Comparison of ENCODE assay signal across 12 cellular contexts in the genomic region with DNA sequence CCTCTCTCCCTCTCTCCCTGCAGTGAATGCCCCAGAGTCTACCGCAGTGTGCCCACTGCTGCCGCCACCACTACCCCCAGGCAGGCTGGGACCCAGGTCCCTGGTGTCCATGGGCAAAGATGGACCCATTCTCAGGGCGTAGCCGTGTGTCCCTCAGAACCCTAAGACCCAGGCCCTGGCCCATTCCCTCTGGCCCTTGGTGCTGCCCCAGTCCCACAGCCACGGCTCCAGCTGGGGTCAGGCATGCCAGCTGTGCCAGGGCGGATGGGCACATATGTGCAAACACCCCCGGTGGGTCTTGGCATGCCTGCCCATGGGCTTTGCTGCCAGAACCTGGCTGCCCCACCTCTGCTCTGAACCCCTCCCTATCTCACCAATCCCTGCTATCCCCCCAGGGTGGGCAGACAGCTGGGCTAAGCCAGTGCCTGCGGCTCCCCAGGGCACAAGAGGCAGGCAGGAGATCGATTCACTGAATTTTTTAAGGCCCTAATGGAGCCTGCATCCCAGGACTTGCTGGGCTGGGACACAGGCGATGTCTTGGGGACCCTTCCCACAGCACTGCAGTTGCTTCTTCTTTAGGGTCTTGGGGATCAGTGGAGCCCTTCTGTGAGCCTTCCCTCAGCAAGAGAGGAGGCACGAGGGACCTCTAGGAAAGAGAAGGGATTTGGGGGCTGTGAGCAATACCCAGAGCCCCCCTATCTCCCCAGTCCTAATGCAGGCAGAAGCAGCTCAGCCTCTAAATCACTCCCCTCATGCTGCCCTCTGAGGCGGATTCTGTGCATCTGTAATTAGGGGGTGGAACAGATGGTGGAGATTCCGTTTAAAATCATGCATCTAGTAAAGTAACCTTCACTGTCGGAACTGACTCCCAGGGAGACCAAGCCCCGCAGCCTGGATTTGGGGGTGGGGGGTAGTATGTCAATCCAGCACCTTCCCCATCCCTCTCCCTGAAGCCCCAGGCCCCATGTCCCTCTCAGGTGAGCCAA. TPM values are rescaled to one million over a fixed set of nuclear protein-coding genes. Genes with fewer than 3 reads are reported as not detected.
DNase-seq lines count a peak whose midpoint lies in the region; ATAC-seq and TF ChIP-seq lines count a peak whose summit lies in the region.
"Had no signal": no experiment of that assay in that cellular context is flagged by ENCODE, and none has a peak within 500 bp of the region (broad histone marks: within the 10 kb centered on the region; RNA-seq: fewer than 3 reads in every experiment).

No MANE protein-coding gene starts in this region.

- H3K4me3 Mint-ChIP-seq in endothelial cell (ENCODE audit: unreplicated experiment) (peak overlapping the region; percentile 47), neural progenitor cell (peak overlapping the region; percentile 80)
- H3K4me3 Mint-ChIP-seq: activated naive CD4-positive, alpha-beta T cell treated with anti-CD3 and anti-CD28 coated beads for 36 hours had no signal

- H3K27me3 ChIP-seq in cardiac muscle cell: no peaks in the 10 kb centered on the region
- no peaks in the 10 kb centered on the region for H3K27me3 ChIP-seq in neural progenitor cell

- peaks cover 100% of the 10 kb centered on the region for H4K20me1 ChIP-seq in neural progenitor cell (ENCODE audit: low read depth)

- intact Hi-C loops in left ventricle myocardium superior (cut with micrococcal nuclease): no loop called here

- peak overlapping the region; percentile 7 for H3K9ac ChIP-seq in neural progenitor cell

- H3K4me1 Mint-ChIP-seq in endothelial cell (ENCODE audit: unreplicated experiment): peaks cover 10% of the 10 kb centered on the region
- peaks cover 18% of the 10 kb centered on the region for H3K4me1 Mint-ChIP-seq in neural progenitor cell

- H3K36me3 ChIP-seq in cardiac muscle cell: no peaks in the 10 kb centered on the region
- H3K36me3 ChIP-seq in neural progenitor cell: no peaks in the 10 kb centered on the region

- H3K9me3 Mint-ChIP-seq in endothelial cell (ENCODE audit: unreplicated experiment): no peaks in the 10 kb centered on the region
- H3K9me3 Mint-ChIP-seq in neural progenitor cell: no peaks in the 10 kb centered on the region
- H3K9me3 Mint-ChIP-seq: activated naive CD4-positive, alpha-beta T cell treated with anti-CD3 and anti-CD28 coated beads for 36 hours had no signal

- H3K27ac ChIP-seq in cardiac muscle cell (peak overlapping the region; percentile 64), neural progenitor cell (peak overlapping the region; percentile 96)

- no peaks in the 10 kb centered on the region for H3K9me3 ChIP-seq in cardiac muscle cell (ENCODE audit: low read depth)
- H3K9me3 ChIP-seq in neural progenitor cell (ENCODE audit: low read depth): no peaks in the 10 kb centered on the region
- H3K9me3 ChIP-seq: A549 had no signal

- ATAC-seq in left ventricle myocardium superior (no peak), GM21717 (IDR thresholded peaks at IDR 0.05; ENCODE audit: unreplicated experiment) (no peak)
- ATAC-seq: A549 had no signal

- H3K4me1 ChIP-seq in cardiac muscle cell (ENCODE audit: low read depth) (peaks cover 71% of the 10 kb centered on the region), neural progenitor cell (peaks cover 86% of the 10 kb centered on the region)

- H3K4me3 ChIP-seq in cardiac muscle cell (no peak overlapping the region), neural progenitor cell (peak overlapping the region; percentile 40)
- H3K4me3 ChIP-seq: A549 had no signal

- H3K4me2 ChIP-seq in neural progenitor cell: peak overlapping the region; percentile 80
- H3K4me2 ChIP-seq: A549 had no signal

- H3K79me2 ChIP-seq in neural progenitor cell (ENCODE audit: low read depth): peaks cover 100% of the 10 kb centered on the region

- H2AFZ ChIP-seq in neural progenitor cell (replicated peaks): no peak overlapping the region

- H3K27me3 Mint-ChIP-seq in endothelial cell (ENCODE audit: unreplicated experiment): peaks cover 1% of the 10 kb centered on the region
- no peaks in the 10 kb centered on the region for H3K27me3 Mint-ChIP-seq in neural progenitor cell (ENCODE audit: insufficient read depth, low read depth)

- H3F3A ChIP-seq in neural progenitor cell (ENCODE audit: low read depth): peaks cover 24% of the 10 kb centered on the region

- H3K36me3 Mint-ChIP-seq in endothelial cell (ENCODE audit: low read depth, unreplicated experiment) (peaks cover 4% of the 10 kb centered on the region), neural progenitor cell (no peaks in the 10 kb centered on the region)

- DNase-seq in cardiac muscle cell (ENCODE audit: low read depth in 1 of 2, low spot score in 1 of 2) (no peak), left ventricle myocardium superior (no peak), endothelial cell (ENCODE audit: low spot score) (no peak), neural progenitor cell (ENCODE audit: low spot score) (peak; percentile 44), amygdala (lab: John Stamatoyannopoulos, UW) (no peak), NOMO-1 treated with DMSO at 0.1 percent for 48 hours (lab: John Stamatoyannopoulos, UW; ENCODE audit: unreplicated experiment) (no peak), NCI-H2029 treated with DMSO at 0.1 percent for 48 hours (lab: John Stamatoyannopoulos, UW) (no peak)
- DNase-seq: activated naive CD4-positive, alpha-beta T cell treated with anti-CD3 and anti-CD28 coated beads for 36 hours; MV-4-11; NCI-H526 treated with DMSO at 0.1 percent for 48 hours had no signal

- TF ChIP-seq CTCF in cardiac muscle cell (IDR thresholded peaks at IDR 0.05; ENCODE audit: low read depth, low read length) (no peak), endothelial cell (IDR thresholded peaks at IDR 0.05; ENCODE audit: unreplicated experiment) (no peak), neural progenitor cell (IDR thresholded peaks at IDR 0.05) (no peak)

- H3K27ac Mint-ChIP-seq in endothelial cell (ENCODE audit: unreplicated experiment): no peak overlapping the region
- H3K27ac Mint-ChIP-seq in neural progenitor cell: peak overlapping the region; percentile 81
- H3K27ac Mint-ChIP-seq: activated naive CD4-positive, alpha-beta T cell treated with anti-CD3 and anti-CD28 coated beads for 36 hours had no signal

RNA-seq across cellular contexts. Expression of a gene that starts 10.3 kb away (rescaled TPM):
- 31.0 and 58.1 TPM in 2 replicates for total RNA-seq in cardiac muscle cell
- polyA plus RNA-seq in cardiac muscle cell: 16.3 and 21.1 TPM in 2 replicates
- 42.8 TPM for total RNA-seq in left ventricle myocardium superior
- 48.0 TPM for total RNA-seq in endothelial cell (ENCODE audit: unreplicated experiment)
- total RNA-seq in neural progenitor cell (ENCODE audit: low replicate concordance): 7.0 and 26.5 TPM in 2 replicates

RNA-seq across cellular contexts. Expression of a gene that starts 41.4 kb away (rescaled TPM):
- total RNA-seq in cardiac muscle cell (not detected in 2 replicates), left ventricle myocardium superior (4.7 TPM), endothelial cell (ENCODE audit: unreplicated experiment) (0.46 TPM), neural progenitor cell (ENCODE audit: low replicate concordance) (not detected in 2 replicates)
- polyA plus RNA-seq in cardiac muscle cell: 0.14 and 0.18 TPM in 2 replicates
- polyA plus RNA-seq: A549 had no signal
